Comparison of ENCODE assay signal across 1 cellular context in genomic region chr19:35267818-35268545, GRCh38.
TF ChIP-seq lines count a peak whose summit lies in the region.

No MANE protein-coding gene starts in this region.

TF ChIP-seq in IMR-90, 13 proteins besides CTCF, POLR2A, EP300 and RAD21:
- no peak for TF ChIP-seq CEBPB (IDR thresholded peaks at IDR 0.05; ENCODE audit: low read depth, low read length)
- TF ChIP-seq RCOR1 (IDR thresholded peaks at IDR 0.05; ENCODE audit: insufficient replicate concordance, low read length) = no peak
- TF ChIP-seq BHLHE40 (IDR thresholded peaks at IDR 0.05; ENCODE audit: low read depth, low read length) = peak; percentile 29; the same call in 1 of the 2 replicates
- no peak for TF ChIP-seq USF2 (IDR thresholded peaks at IDR 0.05; ENCODE audit: low read depth, low read length)
- TF ChIP-seq MXI1 (IDR thresholded peaks at IDR 0.05; ENCODE audit: borderline replicate concordance, low read depth, low read length) = no peak
- no peak for TF ChIP-seq NFE2L2 (IDR thresholded peaks at IDR 0.05; ENCODE audit: low read depth, low read length)
